Comparison of ENCODE assay signal across 29 cellular contexts in the genomic region with DNA sequence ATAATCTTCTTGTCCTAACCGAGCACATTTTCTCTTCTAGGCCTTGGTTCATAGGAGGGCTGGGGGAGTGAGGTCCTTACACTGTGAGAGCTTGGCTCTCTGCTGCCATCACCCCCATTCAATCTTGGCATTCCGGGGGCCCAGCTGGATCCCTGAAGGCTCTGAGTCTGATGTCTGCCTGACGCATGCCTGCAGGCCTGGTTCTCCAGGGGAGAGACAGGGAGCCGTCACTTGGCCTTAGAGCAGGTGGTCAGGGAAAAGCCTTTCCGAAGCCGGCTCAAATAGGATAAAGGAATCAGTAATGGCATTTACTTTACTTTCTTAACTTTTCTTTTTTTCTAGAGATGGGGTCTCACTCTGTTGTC.
"Had no signal": no experiment of that assay in that cellular context is flagged by ENCODE, and none has a peak within 500 bp of the region (broad histone marks: within the 10 kb centered on the region; RNA-seq: fewer than 3 reads in every experiment).

No MANE protein-coding gene starts in this region.

- H3K4me1 ChIP-seq: breast epithelium, lower lobe of right lung, prostate gland, sigmoid colon, tibial artery had no signal

- H3K9me3 Mint-ChIP-seq: activated T-cell treated with anti-CD3 and anti-CD28 coated beads, Interleukin-2, amount 50 U/mL, for 24 hours; activated T-helper 17 cell treated with anti-CD3 and anti-CD28 coated beads, Interleukin-2, amount 50 U/mL, for 72 hours; naive thymus-derived CD8-positive, alpha-beta T cell; stimulated activated memory B cell treated with anti-CD40 and anti-IgM and Interleukin-4, amounts not matched to agents 10 μg/mL and 1 μg/mL and 100 μg/mL, for 72 hours; stimulated activated naive CD8-positive, alpha-beta T cell treated with anti-CD3 and anti-CD28 coated beads, Interleukin-15, amount 100 ng/mL, for 72 hours; T-helper 2 cell treated with Interferon-gamma antibody and Interleukin-4, amounts not matched to agents 5 μg/mL and 100 μg/mL, for 36 hours had no signal

- H3K27me3 ChIP-seq: breast epithelium, left lung, sigmoid colon, tibial artery, upper lobe of right lung had no signal

- H3K36me3 ChIP-seq: breast epithelium had no signal

- H3K27ac Mint-ChIP-seq: activated T-cell treated with anti-CD3 and anti-CD28 coated beads, Interleukin-2, amount 50 U/mL, for 24 hours; activated T-helper 17 cell treated with anti-CD3 and anti-CD28 coated beads, Interleukin-2, amount 50 U/mL, for 72 hours; stimulated activated memory B cell treated with anti-CD40 and anti-IgM and Interleukin-4, amounts not matched to agents 10 μg/mL and 1 μg/mL and 100 μg/mL, for 72 hours; stimulated activated naive CD8-positive, alpha-beta T cell treated with anti-CD3 and anti-CD28 coated beads, Interleukin-15, amount 100 ng/mL, for 72 hours; T-helper 2 cell treated with Interferon-gamma antibody and Interleukin-4, amounts not matched to agents 5 μg/mL and 100 μg/mL, for 36 hours had no signal

- H3K4me3 Mint-ChIP-seq: activated T-cell treated with anti-CD3 and anti-CD28 coated beads, Interleukin-2, amount 50 U/mL, for 24 hours; activated T-helper 17 cell treated with anti-CD3 and anti-CD28 coated beads, Interleukin-2, amount 50 U/mL, for 72 hours; stimulated activated memory B cell treated with anti-CD40 and anti-IgM and Interleukin-4, amounts not matched to agents 10 μg/mL and 1 μg/mL and 100 μg/mL, for 72 hours; stimulated activated naive CD8-positive, alpha-beta T cell treated with anti-CD3 and anti-CD28 coated beads, Interleukin-15, amount 100 ng/mL, for 72 hours; T-helper 2 cell treated with Interferon-gamma antibody and Interleukin-4, amounts not matched to agents 5 μg/mL and 100 μg/mL, for 36 hours had no signal

- H3K9me3 ChIP-seq: breast epithelium, left lung, lower lobe of right lung, prostate gland, sigmoid colon, tibial artery, upper lobe of right lung had no signal

- H3K4me1 Mint-ChIP-seq: activated T-helper 17 cell treated with anti-CD3 and anti-CD28 coated beads, Interleukin-2, amount 50 U/mL, for 72 hours had no signal

- ATAC-seq: activated CD4-positive, CD25-positive, alpha-beta regulatory T cell treated with anti-CD3 and anti-CD28 coated beads, Interleukin-2, amount 50 U/mL, for 24 hours; activated T-helper 17 cell treated with anti-CD3 and anti-CD28 coated beads, Interleukin-2, amount 50 U/mL, for 72 hours; left lung; lower lobe of right lung; naive thymus-derived CD8-positive, alpha-beta T cell; stimulated activated memory B cell treated with anti-CD40 and anti-IgM and Interleukin-4, amounts not matched to agents 10 μg/mL and 1 μg/mL and 100 μg/mL, for 72 hours; stimulated activated naive CD8-positive, alpha-beta T cell treated with anti-CD3 and anti-CD28 coated beads, Interleukin-15, amount 100 ng/mL, for 72 hours; upper lobe of right lung had no signal

- H3K27me3 Mint-ChIP-seq: activated T-cell treated with anti-CD3 and anti-CD28 coated beads, Interleukin-2, amount 50 U/mL, for 24 hours; activated T-helper 17 cell treated with anti-CD3 and anti-CD28 coated beads, Interleukin-2, amount 50 U/mL, for 72 hours; naive thymus-derived CD8-positive, alpha-beta T cell; stimulated activated memory B cell treated with anti-CD40 and anti-IgM and Interleukin-4, amounts not matched to agents 10 μg/mL and 1 μg/mL and 100 μg/mL, for 72 hours; stimulated activated naive CD8-positive, alpha-beta T cell treated with anti-CD3 and anti-CD28 coated beads, Interleukin-15, amount 100 ng/mL, for 72 hours had no signal

- DNase-seq: activated CD4-positive, alpha-beta T cell treated with anti-CD3 and anti-CD28 coated beads for 48 hours; activated CD4-positive, alpha-beta T cell treated with anti-CD3 and anti-CD28 coated beads, Interleukin-2, amount 50 U/mL, for 48 hours; activated CD8-positive, alpha-beta memory T cell treated with anti-CD3 and anti-CD28 coated beads, Interleukin-2, amount 50 U/mL, for 48 hours; activated gamma-delta T cell treated with Interleukin-2 at 50 U/mL for 16 hours; activated naive CD4-positive, alpha-beta T cell treated with anti-CD3 and anti-CD28 coated beads, Interleukin-2, amount 50 U/mL, for 16 hours; activated T-cell treated with anti-CD3 and anti-CD28 coated beads, Interleukin-2, amount 50 U/mL, for 24 hours; amniotic stem cell; central memory CD4-positive, alpha-beta T cell; dermis blood vessel endothelial cell; effector CD8-positive, alpha-beta T cell; left lung; lower lobe of right lung; mesenchymal stem cell; naive thymus-derived CD8-positive, alpha-beta T cell; sigmoid colon; small intestine; stimulated activated CD4-positive, alpha-beta T cell treated with anti-CD3 and anti-CD28 coated beads, Interleukin-1b, Interleukin-23, amount 100 ng/mL, for 48 hours; stimulated activated CD4-positive, alpha-beta T cell treated with anti-CD3 and anti-CD28 coated beads, Interleukin-4, amount 100 ng/mL, for 4 hours; stimulated activated CD8-positive, alpha-beta memory T cell treated with anti-CD3 and anti-CD28 coated beads, Interleukin-4, amount 100 ng/mL, for 48 hours; stimulated activated naive CD8-positive, alpha-beta T cell treated with anti-CD3 and anti-CD28 coated beads, Interleukin-15, amount 100 ng/mL, for 72 hours; T-helper 1 cell; tibial artery; upper lobe of right lung had no signal

- H3K4me3 ChIP-seq: breast epithelium, left lung, lower lobe of right lung, prostate gland, sigmoid colon, tibial artery, upper lobe of right lung had no signal

- H3K27ac ChIP-seq: breast epithelium, left lung, lower lobe of right lung, prostate gland, sigmoid colon, tibial artery, upper lobe of right lung had no signal
